ENCODE assay signal across 24 cellular contexts in the genomic region with DNA sequence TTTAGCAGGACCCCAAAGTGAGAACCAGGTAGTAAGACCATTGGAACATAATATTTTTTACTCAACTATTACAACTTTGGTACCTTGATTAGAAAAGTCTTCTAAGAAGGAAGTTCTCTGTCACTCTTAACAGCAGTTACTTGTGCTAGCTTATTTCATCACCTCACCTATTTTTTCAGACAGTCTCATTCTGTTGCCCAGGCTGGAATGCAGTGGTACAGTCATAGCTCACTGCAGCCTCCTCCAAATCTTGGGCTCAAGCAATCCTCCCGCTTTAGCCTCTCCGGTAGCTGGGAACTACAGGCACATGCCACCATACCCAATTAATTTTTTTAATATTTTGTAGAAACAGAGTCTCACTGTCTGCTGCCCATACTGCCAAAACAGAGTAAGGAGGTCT. TPM values are rescaled to one million over a fixed set of nuclear protein-coding genes. Genes with fewer than 3 reads are reported as not detected.
A peak's percentile ranks its signal among the peaks of the same experiment; 100 is the strongest.
DNase-seq lines count a peak whose midpoint lies in the region; ATAC-seq and TF ChIP-seq lines count a peak whose summit lies in the region.
"Had no signal": no experiment of that assay in that cellular context is flagged by ENCODE, and none has a peak within 500 bp of the region (broad histone marks: within the 10 kb centered on the region; RNA-seq: fewer than 3 reads in every experiment).

No MANE protein-coding gene starts in this region.

- POLR2A ChIA-PET in CD8-positive, alpha-beta memory T cell (lab: Charles Lee): interaction anchor here (1.2 kb wide), 1 partner anchor 15 kb away, joined by 3 read pairs; no protein-coding TSS in a partner anchor
- POLR2A ChIA-PET in activated CD4-positive, alpha-beta T cell treated with anti-CD3 and anti-CD28 coated beads for 36 hours (lab: Charles Lee): interaction anchor here (1.2 kb wide), 1 partner anchor 10 kb away, joined by 3 read pairs; no protein-coding TSS in a partner anchor

- peaks cover 15% of the 10 kb centered on the region for H3K4me1 Mint-ChIP-seq in CD14-positive monocyte
- peaks cover 29 to 50% (median 39%) of the 10 kb centered on the region in 3 donors for H3K4me1 Mint-ChIP-seq in CD8-positive, alpha-beta memory T cell
- peaks cover 23 to 43% of the 10 kb centered on the region in 2 donors for H3K4me1 Mint-ChIP-seq in natural killer cell treated with Interleukin-12 subunit alpha and Interleukin-12 subunit beta and Interleukin-15 and Interleukin-18, amount 100 ng/mL, for 72 hours (ENCODE audit: low read depth in 2 of 2)
- H3K4me1 Mint-ChIP-seq in activated CD4-positive, alpha-beta T cell treated with anti-CD3 and anti-CD28 coated beads for 36 hours: peaks cover 31% of the 10 kb centered on the region
- H3K4me1 Mint-ChIP-seq: H9 had no signal

- no peak for DNase-seq in CD14-positive monocyte (ENCODE audit: low spot score)
- DNase-seq in CD8-positive, alpha-beta memory T cell: no peak
- DNase-seq in ascending aorta (ENCODE audit: low spot score in 2 of 2): no peak
- DNase-seq in natural killer cell treated with Interleukin-12 subunit alpha and Interleukin-12 subunit beta and Interleukin-15 and Interleukin-18, amount 100 ng/mL, for 72 hours (ENCODE audit: low spot score): no peak
- no peak for DNase-seq in mucosa of gallbladder (ENCODE audit: low spot score)
- no peak for DNase-seq in activated CD4-positive, alpha-beta T cell treated with anti-CD3 and anti-CD28 coated beads for 36 hours
- DNase-seq: activated CD4-positive, alpha-beta T cell treated with anti-CD3 and anti-CD28 coated beads, Interleukin-2, amount 10 ng/mL, durations not matched to agents 7 days and 5 days; activated CD8-positive, alpha-beta memory T cell treated with anti-CD3 and anti-CD28 coated beads, Interleukin-2, amount 50 U/mL, for 4 hours; activated effector memory CD4-positive, alpha-beta T cell treated with anti-CD3 and anti-CD28 coated beads, Interleukin-2, amount 50 U/mL, for 16 hours; C1 segment of cervical spinal cord; caudate nucleus; dermis blood vessel endothelial cell; glutamatergic neuron; H9; Kasumi-1; kidney glomerular epithelial cell; NCI-H1048; NCI-H187 treated with DMSO at 0.1 percent for 48 hours; occipital lobe had no signal

- intact Hi-C loops in CD14-positive monocyte (cut with micrococcal nuclease) (no loop called here), ascending aorta (cut with DNase I) (no loop called here)
- intact Hi-C loops in activated CD4-positive, alpha-beta T cell treated with anti-CD3 and anti-CD28 coated beads for 36 hours (cut with DNase I, micrococcal nuclease): loop anchor here in 1 of 2 experiments (2.0 kb wide), 1 partner anchor 14 kb away; no protein-coding TSS in a partner anchor

- no peak for TF ChIP-seq CTCF in CD14-positive monocyte (IDR thresholded peaks at IDR 0.05)
- no peak for TF ChIP-seq CTCF in ascending aorta (IDR thresholded peaks at IDR 0.05)

- no peak overlapping the region for H3K4me3 Mint-ChIP-seq in CD14-positive monocyte
- no peak overlapping the region for H3K4me3 Mint-ChIP-seq in CD8-positive, alpha-beta memory T cell
- no peak overlapping the region for H3K4me3 Mint-ChIP-seq in natural killer cell treated with Interleukin-12 subunit alpha and Interleukin-12 subunit beta and Interleukin-15 and Interleukin-18, amount 100 ng/mL, for 72 hours
- no peak overlapping the region for H3K4me3 Mint-ChIP-seq in activated CD4-positive, alpha-beta T cell treated with anti-CD3 and anti-CD28 coated beads for 36 hours
- H3K4me3 Mint-ChIP-seq: activated CD4-positive, alpha-beta T cell treated with anti-CD3 and anti-CD28 coated beads, Interleukin-2, amount 10 ng/mL, durations not matched to agents 7 days and 5 days; H9; T-helper 1 cell treated with Interleukin-12 subunit alpha and Interleukin-12 subunit beta and Interleukin-4 antibody, amounts not matched to agents 30 μg/mL and 1 μg/mL, for 36 hours had no signal

- H3K4me3 ChIP-seq in CD8-positive, alpha-beta memory T cell (ENCODE audit: low read length): no peak overlapping the region
- H3K4me3 ChIP-seq in ascending aorta: no peak overlapping the region
- H3K4me3 ChIP-seq: SJSA1, suprapubic skin, vagina had no signal

- H3K27me3 Mint-ChIP-seq in CD14-positive monocyte (ENCODE audit: low read depth in 3 of 3): no peaks in the 10 kb centered on the region
- H3K27me3 Mint-ChIP-seq in CD8-positive, alpha-beta memory T cell: no peaks in the 10 kb centered on the region
- no peaks in the 10 kb centered on the region for H3K27me3 Mint-ChIP-seq in natural killer cell treated with Interleukin-12 subunit alpha and Interleukin-12 subunit beta and Interleukin-15 and Interleukin-18, amount 100 ng/mL, for 72 hours
- no peaks in the 10 kb centered on the region for H3K27me3 Mint-ChIP-seq in activated CD4-positive, alpha-beta T cell treated with anti-CD3 and anti-CD28 coated beads for 36 hours
- H3K27me3 Mint-ChIP-seq: activated CD4-positive, alpha-beta T cell treated with anti-CD3 and anti-CD28 coated beads, Interleukin-2, amount 10 ng/mL, durations not matched to agents 7 days and 5 days had no signal

- H3K36me3 ChIP-seq in CD8-positive, alpha-beta memory T cell (ENCODE audit: insufficient read depth, low read length): peaks cover 80% of the 10 kb centered on the region
- H3K36me3 ChIP-seq in ascending aorta: peaks cover 86 to 97% of the 10 kb centered on the region in 2 donors

- H3K27ac Mint-ChIP-seq in CD14-positive monocyte: peak overlapping the region in 4 of 7 donors; percentile 37 to 58 (median 43)
- peak overlapping the region in 7 of 8 donors; percentile 29 to 84 (median 69) for H3K27ac Mint-ChIP-seq in CD8-positive, alpha-beta memory T cell
- peak overlapping the region; percentile 14 to 51 for H3K27ac Mint-ChIP-seq in natural killer cell treated with Interleukin-12 subunit alpha and Interleukin-12 subunit beta and Interleukin-15 and Interleukin-18, amount 100 ng/mL, for 72 hours
- no peak overlapping the region for H3K27ac Mint-ChIP-seq in activated CD4-positive, alpha-beta T cell treated with anti-CD3 and anti-CD28 coated beads for 36 hours
- H3K27ac Mint-ChIP-seq: H9; T-helper 1 cell treated with Interleukin-12 subunit alpha and Interleukin-12 subunit beta and Interleukin-4 antibody, amounts not matched to agents 30 μg/mL and 1 μg/mL, for 36 hours had no signal

- no peaks in the 10 kb centered on the region for H3K9me3 ChIP-seq in CD8-positive, alpha-beta memory T cell (ENCODE audit: low read length)
- no peaks in the 10 kb centered on the region for H3K9me3 ChIP-seq in ascending aorta
- H3K9me3 ChIP-seq: SJSA1, suprapubic skin, vagina had no signal

- H3K36me3 Mint-ChIP-seq in CD14-positive monocyte: peaks cover 80 to 96% of the 10 kb centered on the region in 2 donors
- peaks cover 24 to 93% (median 26%) of the 10 kb centered on the region in 3 donors for H3K36me3 Mint-ChIP-seq in CD8-positive, alpha-beta memory T cell
- peaks cover 46% of the 10 kb centered on the region for H3K36me3 Mint-ChIP-seq in natural killer cell treated with Interleukin-12 subunit alpha and Interleukin-12 subunit beta and Interleukin-15 and Interleukin-18, amount 100 ng/mL, for 72 hours
- peaks cover 84% of the 10 kb centered on the region for H3K36me3 Mint-ChIP-seq in activated CD4-positive, alpha-beta T cell treated with anti-CD3 and anti-CD28 coated beads for 36 hours (ENCODE audit: low read depth)

- H3K4me1 ChIP-seq in CD8-positive, alpha-beta memory T cell (ENCODE audit: insufficient read depth, low read length): peaks cover 25% of the 10 kb centered on the region
- H3K4me1 ChIP-seq in ascending aorta: peaks cover 13% of the 10 kb centered on the region in 2 donors

- CTCF ChIA-PET in CD8-positive, alpha-beta memory T cell (lab: Charles Lee): interaction anchor here (1.0 to 1.3 kb wide), 3 partner anchors 10 to 50 kb away, joined by 3 to 4 read pairs (median 3); no protein-coding TSS in a partner anchor
- CTCF ChIA-PET in activated CD4-positive, alpha-beta T cell treated with anti-CD3 and anti-CD28 coated beads for 36 hours (lab: Charles Lee): interaction anchor here (0.8 to 1.1 kb wide), 3 partner anchors 12 to 24 kb away, joined by 3 read pairs; no protein-coding TSS in a partner anchor

- ATAC-seq in natural killer cell treated with Interleukin-12 subunit alpha and Interleukin-12 subunit beta and Interleukin-15 and Interleukin-18, amount 100 ng/mL, for 72 hours: no peak
- ATAC-seq in HG02588 (IDR thresholded peaks at IDR 0.05; ENCODE audit: unreplicated experiment): no peak
- ATAC-seq in activated CD4-positive, alpha-beta T cell treated with anti-CD3 and anti-CD28 coated beads for 36 hours: no peak

- peaks cover 0 to 2% (median 0%) of the 10 kb centered on the region in 7 donors for H3K9me3 Mint-ChIP-seq in CD14-positive monocyte
- H3K9me3 Mint-ChIP-seq in CD8-positive, alpha-beta memory T cell: no peaks in the 10 kb centered on the region
- H3K9me3 Mint-ChIP-seq in natural killer cell treated with Interleukin-12 subunit alpha and Interleukin-12 subunit beta and Interleukin-15 and Interleukin-18, amount 100 ng/mL, for 72 hours: no peaks in the 10 kb centered on the region
- H3K9me3 Mint-ChIP-seq in activated CD4-positive, alpha-beta T cell treated with anti-CD3 and anti-CD28 coated beads for 36 hours (ENCODE audit: low read depth): no peaks in the 10 kb centered on the region
- H3K9me3 Mint-ChIP-seq: activated CD4-positive, alpha-beta T cell treated with anti-CD3 and anti-CD28 coated beads, Interleukin-2, amount 10 ng/mL, durations not matched to agents 7 days and 5 days; H9; T-helper 1 cell treated with Interleukin-12 subunit alpha and Interleukin-12 subunit beta and Interleukin-4 antibody, amounts not matched to agents 30 μg/mL and 1 μg/mL, for 36 hours had no signal

- H3K27me3 ChIP-seq in CD8-positive, alpha-beta memory T cell (ENCODE audit: insufficient read depth, low read length, poor library complexity, severe bottlenecking): no peaks in the 10 kb centered on the region
- no peaks in the 10 kb centered on the region for H3K27me3 ChIP-seq in ascending aorta
- H3K27me3 ChIP-seq: SJSA1, suprapubic skin, vagina had no signal

- no peak overlapping the region for H3K27ac ChIP-seq in CD8-positive, alpha-beta memory T cell (ENCODE audit: low read depth, low read length)
- H3K27ac ChIP-seq in ascending aorta: peak overlapping the region; percentile 24 to 26
- H3K27ac ChIP-seq: SJSA1, suprapubic skin, vagina had no signal

RNA-seq across cellular contexts. Expression of a gene that starts 18.0 kb away (rescaled TPM):
- polyA plus RNA-seq in CD14-positive monocyte: 1,000 to 10,000 TPM; 1,162 to 1,227 TPM
- total RNA-seq in CD8-positive, alpha-beta memory T cell: 100 to 1,000 TPM; 575 to 600 TPM
- 970 TPM for polyA plus RNA-seq in CD8-positive, alpha-beta memory T cell
- total RNA-seq in ascending aorta: 237 TPM
- 100 to 1,000 TPM; 509 to 675 TPM for total RNA-seq in natural killer cell treated with Interleukin-12 subunit alpha and Interleukin-12 subunit beta and Interleukin-15 and Interleukin-18, amount 100 ng/mL, for 72 hours
- 239 TPM for total RNA-seq in mucosa of gallbladder
- 100 to 1,000 TPM; 563 to 632 TPM for total RNA-seq in activated CD4-positive, alpha-beta T cell treated with anti-CD3 and anti-CD28 coated beads for 36 hours

RNA-seq across cellular contexts. Expression of a gene that starts 25.8 kb away (rescaled TPM):
- polyA plus RNA-seq in CD14-positive monocyte: 100 to 1,000 TPM; 143 to 181 TPM
- total RNA-seq in CD8-positive, alpha-beta memory T cell: under 1 TPM; 0.51 to 0.72 TPM
- not detected for polyA plus RNA-seq in CD8-positive, alpha-beta memory T cell
- not detected for total RNA-seq in ascending aorta
- total RNA-seq in natural killer cell treated with Interleukin-12 subunit alpha and Interleukin-12 subunit beta and Interleukin-15 and Interleukin-18, amount 100 ng/mL, for 72 hours: 1 to 10 TPM; 2.6 to 3.0 TPM
- total RNA-seq in mucosa of gallbladder: 49.3 TPM
- total RNA-seq in activated CD4-positive, alpha-beta T cell treated with anti-CD3 and anti-CD28 coated beads for 36 hours: under 1 TPM; 0.11 to 0.40 TPM
- total RNA-seq: dermis blood vessel endothelial cell, occipital lobe had no signal

RNA-seq across cellular contexts. Expression of a gene that starts 34.9 kb away (rescaled TPM):
- 10 to 100 TPM; 90.8 to 98.7 TPM for polyA plus RNA-seq in CD14-positive monocyte
- total RNA-seq in CD8-positive, alpha-beta memory T cell: 10 to 100 TPM; 94.8 to 95.2 TPM
- 86.1 TPM for polyA plus RNA-seq in CD8-positive, alpha-beta memory T cell
- total RNA-seq in ascending aorta (73.7 TPM), mucosa of gallbladder (114 TPM)
- 100 to 1,000 TPM in 1 of 2 donors, 10 to 100 TPM in 1; 75.6 to 104 TPM for total RNA-seq in natural killer cell treated with Interleukin-12 subunit alpha and Interleukin-12 subunit beta and Interleukin-15 and Interleukin-18, amount 100 ng/mL, for 72 hours
- total RNA-seq in activated CD4-positive, alpha-beta T cell treated with anti-CD3 and anti-CD28 coated beads for 36 hours: 10 to 100 TPM; 49.7 to 72.2 TPM

RNA-seq across cellular contexts. Expression of a gene that starts 35.3 kb away (rescaled TPM):
- polyA plus RNA-seq in CD14-positive monocyte: 10 to 100 TPM; 79.8 to 92.0 TPM
- 10 to 100 TPM; 26.8 to 31.6 TPM for total RNA-seq in CD8-positive, alpha-beta memory T cell
- 111 TPM for polyA plus RNA-seq in CD8-positive, alpha-beta memory T cell
- total RNA-seq in ascending aorta: 45.8 TPM
- total RNA-seq in natural killer cell treated with Interleukin-12 subunit alpha and Interleukin-12 subunit beta and Interleukin-15 and Interleukin-18, amount 100 ng/mL, for 72 hours: 10 to 100 TPM; 20.6 to 22.0 TPM
- 154 TPM for total RNA-seq in mucosa of gallbladder
- total RNA-seq in activated CD4-positive, alpha-beta T cell treated with anti-CD3 and anti-CD28 coated beads for 36 hours: 10 to 100 TPM; 17.8 to 18.5 TPM

RNA-seq across cellular contexts. Expression of a gene that starts 57.3 kb away (rescaled TPM):
- polyA plus RNA-seq in CD14-positive monocyte: 100 to 1,000 TPM; 129 to 139 TPM
- 10 to 100 TPM; 82.3 to 92.3 TPM for total RNA-seq in CD8-positive, alpha-beta memory T cell
- polyA plus RNA-seq in CD8-positive, alpha-beta memory T cell: 149 TPM
- total RNA-seq in ascending aorta: 320 TPM
- total RNA-seq in natural killer cell treated with Interleukin-12 subunit alpha and Interleukin-12 subunit beta and Interleukin-15 and Interleukin-18, amount 100 ng/mL, for 72 hours: 10 to 100 TPM; 42.8 to 79.0 TPM
- 388 TPM for total RNA-seq in mucosa of gallbladder
- total RNA-seq in activated CD4-positive, alpha-beta T cell treated with anti-CD3 and anti-CD28 coated beads for 36 hours: 10 to 100 TPM; 51.1 to 54.0 TPM

Comparison
In these comparisons a context has a peak if more than half of its experiments do, and no peak if none do; other contexts are left out.
1. RNA of a gene that starts 25.8 kb away (total RNA-seq): 49.3 TPM in mucosa of gallbladder (single experiment); 2.6 to 3.0 TPM in natural killer cell treated with Interleukin-12 subunit alpha and Interleukin-12 subunit beta and Interleukin-15 and Interleukin-18, amount 100 ng/mL, for 72 hours, 0.51 to 0.72 TPM in CD8-positive, alpha-beta memory T cell, 0.11 to 0.40 TPM in activated CD4-positive, alpha-beta T cell treated with anti-CD3 and anti-CD28 coated beads for 36 hours and not detected in ascending aorta (single experiment); every median in the first group is over 10 times any median in the second.